1 cellular context compared by ENCODE assay signal in the genomic region with DNA sequence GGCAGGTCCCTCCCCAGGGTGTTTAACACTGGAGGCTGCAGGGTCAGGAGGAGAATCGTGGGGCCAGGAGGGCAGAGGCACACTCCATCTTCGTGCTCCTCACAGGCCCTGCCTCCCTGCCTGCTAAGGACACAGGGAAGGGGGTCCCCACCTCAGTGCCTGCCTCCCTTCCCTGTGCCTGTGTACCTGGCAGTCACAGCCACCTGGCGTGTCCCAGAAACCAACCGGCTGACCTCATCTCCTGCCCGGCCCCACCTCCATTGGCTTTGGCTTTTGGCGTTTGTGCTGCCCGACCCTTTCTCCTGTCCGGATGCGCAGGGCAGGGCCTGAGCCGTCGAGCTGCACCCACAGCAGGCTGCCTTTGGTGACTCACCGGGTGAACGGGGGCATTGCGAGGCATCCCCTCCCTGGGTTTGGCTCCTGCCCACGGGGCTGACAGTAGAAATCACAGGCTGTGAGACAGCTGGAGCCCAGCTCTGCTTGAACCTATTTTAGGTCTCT.
TF ChIP-seq lines count a peak whose summit lies in the region.

No MANE protein-coding gene starts in this region.

TF ChIP-seq in HepG2, 621 proteins besides CTCF, POLR2A, EP300 and RAD21:
- TF ChIP-seq, protein P1, sequence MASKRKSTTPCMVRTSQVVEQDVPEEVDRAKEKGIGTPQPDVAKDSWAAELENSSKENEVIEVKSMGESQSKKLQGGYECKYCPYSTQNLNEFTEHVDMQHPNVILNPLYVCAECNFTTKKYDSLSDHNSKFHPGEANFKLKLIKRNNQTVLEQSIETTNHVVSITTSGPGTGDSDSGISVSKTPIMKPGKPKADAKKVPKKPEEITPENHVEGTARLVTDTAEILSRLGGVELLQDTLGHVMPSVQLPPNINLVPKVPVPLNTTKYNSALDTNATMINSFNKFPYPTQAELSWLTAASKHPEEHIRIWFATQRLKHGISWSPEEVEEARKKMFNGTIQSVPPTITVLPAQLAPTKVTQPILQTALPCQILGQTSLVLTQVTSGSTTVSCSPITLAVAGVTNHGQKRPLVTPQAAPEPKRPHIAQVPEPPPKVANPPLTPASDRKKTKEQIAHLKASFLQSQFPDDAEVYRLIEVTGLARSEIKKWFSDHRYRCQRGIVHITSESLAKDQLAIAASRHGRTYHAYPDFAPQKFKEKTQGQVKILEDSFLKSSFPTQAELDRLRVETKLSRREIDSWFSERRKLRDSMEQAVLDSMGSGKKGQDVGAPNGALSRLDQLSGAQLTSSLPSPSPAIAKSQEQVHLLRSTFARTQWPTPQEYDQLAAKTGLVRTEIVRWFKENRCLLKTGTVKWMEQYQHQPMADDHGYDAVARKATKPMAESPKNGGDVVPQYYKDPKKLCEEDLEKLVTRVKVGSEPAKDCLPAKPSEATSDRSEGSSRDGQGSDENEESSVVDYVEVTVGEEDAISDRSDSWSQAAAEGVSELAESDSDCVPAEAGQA (IDR thresholded peaks at IDR 0.05; ENCODE audit: low read depth) = no peak
- TF ChIP-seq, protein P1 (CRISPR knock-in tag; IDR thresholded peaks at IDR 0.05; ENCODE audit: borderline replicate concordance) = no peak
- TF ChIP-seq GLI4 (CRISPR knock-in tag; IDR thresholded peaks at IDR 0.05; ENCODE audit: borderline replicate concordance) (no peak), ZNF569 (CRISPR knock-in tag; IDR thresholded peaks at IDR 0.05; ENCODE audit: borderline replicate concordance) (no peak), REL (CRISPR knock-in tag; conservative IDR thresholded peaks at IDR 0.05) (no peak), SIX1 (CRISPR knock-in tag; IDR thresholded peaks at IDR 0.05; ENCODE audit: borderline replicate concordance) (no peak), RXRB (CRISPR knock-in tag; IDR thresholded peaks at IDR 0.05; ENCODE audit: borderline replicate concordance) (no peak), GZF1 (CRISPR knock-in tag; IDR thresholded peaks at IDR 0.05) (no peak), HNRNPL (IDR thresholded peaks at IDR 0.05; ENCODE audit: low read depth, low read length) (no peak), TOE1 (CRISPR knock-in tag; IDR thresholded peaks at IDR 0.05) (no peak)
- TF ChIP-seq, protein P2, sequence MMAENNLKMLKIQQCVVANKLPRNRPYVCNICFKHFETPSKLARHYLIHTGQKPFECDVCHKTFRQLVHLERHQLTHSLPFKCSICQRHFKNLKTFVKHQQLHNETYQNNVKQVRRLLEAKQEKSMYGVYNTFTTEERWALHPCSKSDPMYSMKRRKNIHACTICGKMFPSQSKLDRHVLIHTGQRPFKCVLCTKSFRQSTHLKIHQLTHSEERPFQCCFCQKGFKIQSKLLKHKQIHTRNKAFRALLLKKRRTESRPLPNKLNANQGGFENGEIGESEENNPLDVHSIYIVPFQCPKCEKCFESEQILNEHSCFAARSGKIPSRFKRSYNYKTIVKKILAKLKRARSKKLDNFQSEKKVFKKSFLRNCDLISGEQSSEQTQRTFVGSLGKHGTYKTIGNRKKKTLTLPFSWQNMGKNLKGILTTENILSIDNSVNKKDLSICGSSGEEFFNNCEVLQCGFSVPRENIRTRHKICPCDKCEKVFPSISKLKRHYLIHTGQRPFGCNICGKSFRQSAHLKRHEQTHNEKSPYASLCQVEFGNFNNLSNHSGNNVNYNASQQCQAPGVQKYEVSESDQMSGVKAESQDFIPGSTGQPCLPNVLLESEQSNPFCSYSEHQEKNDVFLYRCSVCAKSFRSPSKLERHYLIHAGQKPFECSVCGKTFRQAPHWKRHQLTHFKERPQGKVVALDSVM (CRISPR knock-in tag; IDR thresholded peaks at IDR 0.05) = no peak
- TF ChIP-seq, protein P3, sequence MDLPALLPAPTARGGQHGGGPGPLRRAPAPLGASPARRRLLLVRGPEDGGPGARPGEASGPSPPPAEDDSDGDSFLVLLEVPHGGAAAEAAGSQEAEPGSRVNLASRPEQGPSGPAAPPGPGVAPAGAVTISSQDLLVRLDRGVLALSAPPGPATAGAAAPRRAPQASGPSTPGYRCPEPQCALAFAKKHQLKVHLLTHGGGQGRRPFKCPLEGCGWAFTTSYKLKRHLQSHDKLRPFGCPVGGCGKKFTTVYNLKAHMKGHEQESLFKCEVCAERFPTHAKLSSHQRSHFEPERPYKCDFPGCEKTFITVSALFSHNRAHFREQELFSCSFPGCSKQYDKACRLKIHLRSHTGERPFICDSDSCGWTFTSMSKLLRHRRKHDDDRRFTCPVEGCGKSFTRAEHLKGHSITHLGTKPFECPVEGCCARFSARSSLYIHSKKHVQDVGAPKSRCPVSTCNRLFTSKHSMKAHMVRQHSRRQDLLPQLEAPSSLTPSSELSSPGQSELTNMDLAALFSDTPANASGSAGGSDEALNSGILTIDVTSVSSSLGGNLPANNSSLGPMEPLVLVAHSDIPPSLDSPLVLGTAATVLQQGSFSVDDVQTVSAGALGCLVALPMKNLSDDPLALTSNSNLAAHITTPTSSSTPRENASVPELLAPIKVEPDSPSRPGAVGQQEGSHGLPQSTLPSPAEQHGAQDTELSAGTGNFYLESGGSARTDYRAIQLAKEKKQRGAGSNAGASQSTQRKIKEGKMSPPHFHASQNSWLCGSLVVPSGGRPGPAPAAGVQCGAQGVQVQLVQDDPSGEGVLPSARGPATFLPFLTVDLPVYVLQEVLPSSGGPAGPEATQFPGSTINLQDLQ (CRISPR knock-in tag; IDR thresholded peaks at IDR 0.05) = no peak
- TF ChIP-seq, protein P4, sequence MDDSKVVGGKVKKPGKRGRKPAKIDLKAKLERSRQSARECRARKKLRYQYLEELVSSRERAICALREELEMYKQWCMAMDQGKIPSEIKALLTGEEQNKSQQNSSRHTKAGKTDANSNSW (CRISPR knock-in tag; IDR thresholded peaks at IDR 0.05; ENCODE audit: borderline replicate concordance) = no peak
- TF ChIP-seq, protein P5, sequence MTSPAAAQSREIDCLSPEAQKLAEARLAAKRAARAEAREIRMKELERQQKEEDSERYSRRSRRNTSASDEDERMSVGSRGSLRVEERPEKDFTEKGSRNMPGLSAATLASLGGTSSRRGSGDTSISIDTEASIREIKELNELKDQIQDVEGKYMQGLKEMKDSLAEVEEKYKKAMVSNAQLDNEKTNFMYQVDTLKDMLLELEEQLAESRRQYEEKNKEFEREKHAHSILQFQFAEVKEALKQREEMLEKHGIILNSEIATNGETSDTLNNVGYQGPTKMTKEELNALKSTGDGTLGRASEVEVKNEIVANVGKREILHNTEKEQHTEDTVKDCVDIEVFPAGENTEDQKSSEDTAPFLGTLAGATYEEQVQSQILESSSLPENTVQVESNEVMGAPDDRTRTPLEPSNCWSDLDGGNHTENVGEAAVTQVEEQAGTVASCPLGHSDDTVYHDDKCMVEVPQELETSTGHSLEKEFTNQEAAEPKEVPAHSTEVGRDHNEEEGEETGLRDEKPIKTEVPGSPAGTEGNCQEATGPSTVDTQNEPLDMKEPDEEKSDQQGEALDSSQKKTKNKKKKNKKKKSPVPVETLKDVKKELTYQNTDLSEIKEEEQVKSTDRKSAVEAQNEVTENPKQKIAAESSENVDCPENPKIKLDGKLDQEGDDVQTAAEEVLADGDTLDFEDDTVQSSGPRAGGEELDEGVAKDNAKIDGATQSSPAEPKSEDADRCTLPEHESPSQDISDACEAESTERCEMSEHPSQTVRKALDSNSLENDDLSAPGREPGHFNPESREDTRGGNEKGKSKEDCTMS (CRISPR knock-in tag; conservative IDR thresholded peaks at IDR 0.05) = no peak
- TF ChIP-seq, protein P6, sequence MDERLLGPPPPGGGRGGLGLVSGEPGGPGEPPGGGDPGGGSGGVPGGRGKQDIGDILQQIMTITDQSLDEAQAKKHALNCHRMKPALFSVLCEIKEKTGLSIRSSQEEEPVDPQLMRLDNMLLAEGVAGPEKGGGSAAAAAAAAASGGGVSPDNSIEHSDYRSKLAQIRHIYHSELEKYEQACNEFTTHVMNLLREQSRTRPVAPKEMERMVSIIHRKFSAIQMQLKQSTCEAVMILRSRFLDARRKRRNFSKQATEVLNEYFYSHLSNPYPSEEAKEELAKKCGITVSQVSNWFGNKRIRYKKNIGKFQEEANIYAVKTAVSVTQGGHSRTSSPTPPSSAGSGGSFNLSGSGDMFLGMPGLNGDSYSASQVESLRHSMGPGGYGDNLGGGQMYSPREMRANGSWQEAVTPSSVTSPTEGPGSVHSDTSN (CRISPR knock-in tag; IDR thresholded peaks at IDR 0.05) = no peak
- TF ChIP-seq, protein P7, sequence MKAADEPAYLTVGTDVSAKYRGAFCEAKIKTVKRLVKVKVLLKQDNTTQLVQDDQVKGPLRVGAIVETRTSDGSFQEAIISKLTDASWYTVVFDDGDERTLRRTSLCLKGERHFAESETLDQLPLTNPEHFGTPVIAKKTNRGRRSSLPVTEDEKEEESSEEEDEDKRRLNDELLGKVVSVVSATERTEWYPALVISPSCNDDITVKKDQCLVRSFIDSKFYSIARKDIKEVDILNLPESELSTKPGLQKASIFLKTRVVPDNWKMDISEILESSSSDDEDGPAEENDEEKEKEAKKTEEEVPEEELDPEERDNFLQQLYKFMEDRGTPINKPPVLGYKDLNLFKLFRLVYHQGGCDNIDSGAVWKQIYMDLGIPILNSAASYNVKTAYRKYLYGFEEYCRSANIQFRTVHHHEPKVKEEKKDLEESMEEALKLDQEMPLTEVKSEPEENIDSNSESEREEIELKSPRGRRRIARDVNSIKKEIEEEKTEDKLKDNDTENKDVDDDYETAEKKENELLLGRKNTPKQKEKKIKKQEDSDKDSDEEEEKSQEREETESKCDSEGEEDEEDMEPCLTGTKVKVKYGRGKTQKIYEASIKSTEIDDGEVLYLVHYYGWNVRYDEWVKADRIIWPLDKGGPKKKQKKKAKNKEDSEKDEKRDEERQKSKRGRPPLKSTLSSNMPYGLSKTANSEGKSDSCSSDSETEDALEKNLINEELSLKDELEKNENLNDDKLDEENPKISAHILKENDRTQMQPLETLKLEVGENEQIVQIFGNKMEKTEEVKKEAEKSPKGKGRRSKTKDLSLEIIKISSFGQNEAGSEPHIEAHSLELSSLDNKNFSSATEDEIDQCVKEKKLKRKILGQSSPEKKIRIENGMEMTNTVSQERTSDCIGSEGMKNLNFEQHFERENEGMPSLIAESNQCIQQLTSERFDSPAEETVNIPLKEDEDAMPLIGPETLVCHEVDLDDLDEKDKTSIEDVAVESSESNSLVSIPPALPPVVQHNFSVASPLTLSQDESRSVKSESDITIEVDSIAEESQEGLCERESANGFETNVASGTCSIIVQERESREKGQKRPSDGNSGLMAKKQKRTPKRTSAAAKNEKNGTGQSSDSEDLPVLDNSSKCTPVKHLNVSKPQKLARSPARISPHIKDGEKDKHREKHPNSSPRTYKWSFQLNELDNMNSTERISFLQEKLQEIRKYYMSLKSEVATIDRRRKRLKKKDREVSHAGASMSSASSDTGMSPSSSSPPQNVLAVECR (CRISPR knock-in tag; IDR thresholded peaks at IDR 0.05; ENCODE audit: borderline replicate concordance) = no peak
